1 cellular context compared by ENCODE assay signal in the genomic region with DNA sequence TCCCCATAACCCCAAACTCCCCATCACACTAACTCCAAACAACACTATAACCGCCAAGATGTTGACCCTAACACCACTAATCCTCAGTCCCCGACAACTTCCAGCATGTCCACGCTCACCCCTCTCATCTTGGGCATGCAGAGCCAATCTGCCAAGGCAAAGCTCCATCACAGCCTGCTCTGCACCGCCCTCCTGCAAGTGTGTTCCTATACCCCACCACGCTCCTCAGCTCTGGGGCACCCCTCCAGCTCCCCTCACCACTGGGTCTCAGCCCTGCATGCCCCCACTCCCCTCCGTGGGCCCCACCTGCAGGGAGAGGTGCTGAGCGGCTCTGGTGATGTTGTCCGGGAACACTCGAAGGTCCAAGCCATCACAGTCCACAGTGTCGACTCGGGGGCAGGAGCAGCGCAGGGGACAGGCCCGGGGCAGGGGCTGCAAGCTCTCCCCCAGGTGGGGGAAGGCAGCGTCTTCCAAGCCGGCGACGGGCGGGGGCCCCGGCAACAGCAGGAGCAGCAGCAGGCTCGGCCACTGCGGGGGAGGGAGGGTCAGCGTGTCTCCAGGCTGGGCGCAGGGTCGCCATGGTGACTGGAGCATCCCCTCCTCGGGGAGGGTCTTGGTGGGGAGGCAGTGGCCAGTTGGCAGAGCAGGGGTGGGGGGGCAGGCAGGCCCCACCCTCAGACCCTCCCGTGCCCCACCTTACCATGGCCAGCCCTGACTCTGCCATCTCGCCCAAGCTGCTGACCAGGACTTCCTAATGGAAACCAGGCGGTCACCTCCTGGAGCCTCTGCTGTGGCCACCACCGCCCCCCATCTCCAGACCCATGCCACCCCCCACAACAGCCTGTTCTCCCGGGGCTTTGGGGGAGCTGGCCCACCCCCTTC.
TF ChIP-seq lines count a peak whose summit lies in the region.

No MANE protein-coding gene starts in this region.

TF ChIP-seq in IMR-90, 13 proteins besides CTCF, POLR2A, EP300 and RAD21:
- no peak for TF ChIP-seq MXI1 (IDR thresholded peaks at IDR 0.05; ENCODE audit: borderline replicate concordance, low read depth, low read length)
- TF ChIP-seq BHLHE40 (IDR thresholded peaks at IDR 0.05; ENCODE audit: low read depth, low read length), result no peak
- TF ChIP-seq, protein P1, sequence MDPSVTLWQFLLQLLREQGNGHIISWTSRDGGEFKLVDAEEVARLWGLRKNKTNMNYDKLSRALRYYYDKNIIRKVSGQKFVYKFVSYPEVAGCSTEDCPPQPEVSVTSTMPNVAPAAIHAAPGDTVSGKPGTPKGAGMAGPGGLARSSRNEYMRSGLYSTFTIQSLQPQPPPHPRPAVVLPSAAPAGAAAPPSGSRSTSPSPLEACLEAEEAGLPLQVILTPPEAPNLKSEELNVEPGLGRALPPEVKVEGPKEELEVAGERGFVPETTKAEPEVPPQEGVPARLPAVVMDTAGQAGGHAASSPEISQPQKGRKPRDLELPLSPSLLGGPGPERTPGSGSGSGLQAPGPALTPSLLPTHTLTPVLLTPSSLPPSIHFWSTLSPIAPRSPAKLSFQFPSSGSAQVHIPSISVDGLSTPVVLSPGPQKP (IDR thresholded peaks at IDR 0.05; ENCODE audit: borderline replicate concordance, low read depth, low read length), result no peak
- no peak for TF ChIP-seq RFX5 (IDR thresholded peaks at IDR 0.05; ENCODE audit: low read depth, low read length)
- TF ChIP-seq FOS (IDR thresholded peaks at IDR 0.05; ENCODE audit: low read depth, low read length), result no peak
- no peak for TF ChIP-seq SMC3 (IDR thresholded peaks at IDR 0.05; ENCODE audit: low read depth, low read length)
- TF ChIP-seq NFE2L2 (IDR thresholded peaks at IDR 0.05; ENCODE audit: low read depth, low read length), result no peak
- no peak for TF ChIP-seq CHD1 (IDR thresholded peaks at IDR 0.05; ENCODE audit: low read depth, low read length)
